Comparison of ENCODE assay signal across 8 cellular contexts in genomic region chr15:43510230-43511011, GRCh38. TPM values are rescaled to one million over a fixed set of nuclear protein-coding genes. Genes with fewer than 3 reads are reported as not detected.
DNase-seq lines count a peak whose midpoint lies in the region; ATAC-seq and TF ChIP-seq lines count a peak whose summit lies in the region.

No MANE protein-coding gene starts in this region.

- H3K4me3 ChIP-seq in esophagus (ENCODE audit: low read depth in 1 of 2, low read length in 2 of 2) (peak overlapping the region; percentile 55 to 57), mucosa of stomach (ENCODE audit: low read length) (peak overlapping the region; percentile 75)

- H3K4me1 ChIP-seq in esophagus (ENCODE audit: control insufficient read depth in 2 of 2, insufficient read depth in 2 of 2, low read length in 1 of 2) (peaks cover 0 to 8% of the 10 kb centered on the region in 2 donors), mucosa of stomach (ENCODE audit: control insufficient read depth, insufficient read depth, low read length) (peaks cover 9% of the 10 kb centered on the region)

- 1% methylated on average over 41 of the region's 41 CpGs for WGBS in esophagus, 2 donors

- DNase-seq in DMS53 (lab: John Stamatoyannopoulos, UW): peak; percentile 99
- peak; percentile 79 for DNase-seq in OCI-M2 (lab: John Stamatoyannopoulos, UW; ENCODE audit: unreplicated experiment)
- peak; percentile 96 for DNase-seq in activated T-cell treated with anti-CD3 and anti-CD28 coated beads, Interleukin-2, amount 50 U/mL, for 1 hour
- DNase-seq in stimulated activated CD8-positive, alpha-beta memory T cell treated with anti-CD3 and anti-CD28 coated beads, Interleukin-4, amount 100 ng/mL, for 48 hours: peak; percentile 97

- no peaks in the 10 kb centered on the region for H3K9me3 ChIP-seq in esophagus (ENCODE audit: control insufficient read depth in 2 of 2, insufficient read depth in 1 of 2, low read depth in 1 of 2, low read length in 1 of 2)
- H3K9me3 ChIP-seq in mucosa of stomach (ENCODE audit: control insufficient read depth, low read length): no peaks in the 10 kb centered on the region

- no peaks in the 10 kb centered on the region for H3K36me3 ChIP-seq in esophagus (ENCODE audit: control insufficient read depth in 2 of 2, insufficient read depth in 2 of 2, low read length in 1 of 2)
- H3K36me3 ChIP-seq in mucosa of stomach (ENCODE audit: control insufficient read depth, insufficient read depth, low read length): no peaks in the 10 kb centered on the region

- TF ChIP-seq EP300 in Ishikawa (IDR thresholded peaks at IDR 0.05; ENCODE audit: borderline replicate concordance): no peak

- H3K27me3 ChIP-seq in esophagus (ENCODE audit: control insufficient read depth in 1 of 2, insufficient read depth in 2 of 2, low read length in 2 of 2) (no peaks in the 10 kb centered on the region), mucosa of stomach (ENCODE audit: control insufficient read depth, insufficient read depth, low read length) (peaks cover 4% of the 10 kb centered on the region)

- H3K9ac ChIP-seq in mucosa of stomach (ENCODE audit: low read length): peak overlapping the region; percentile 73

- peak overlapping the region; percentile 39 to 68 for H3K27ac ChIP-seq in esophagus (ENCODE audit: low read depth in 2 of 2, low read length in 1 of 2)

- no peak for TF ChIP-seq RAD21 in Ishikawa (IDR thresholded peaks at IDR 0.05; ENCODE audit: low read depth)

- peak; percentile 95 for ATAC-seq in GM21619 (IDR thresholded peaks at IDR 0.05; ENCODE audit: unreplicated experiment)

TF ChIP-seq in Ishikawa, 13 proteins besides CTCF, POLR2A, EP300 and RAD21:
- TF ChIP-seq TAF1 (IDR thresholded peaks at IDR 0.05; ENCODE audit: low read depth) (no peak), NFIC (IDR thresholded peaks at IDR 0.05) (no peak), FOXM1 (IDR thresholded peaks at IDR 0.05; ENCODE audit: borderline replicate concordance, low read depth) (no peak), CREB1 (IDR thresholded peaks at IDR 0.05; ENCODE audit: low read depth) (no peak), EGR1 (IDR thresholded peaks at IDR 0.05) (no peak), YY1 (IDR thresholded peaks at IDR 0.05; ENCODE audit: low read depth) (peak; percentile 81), ZBTB7A (IDR thresholded peaks at IDR 0.05; ENCODE audit: low read depth) (peak; percentile 72; the same call in 1 of the 2 replicates), USF1 (IDR thresholded peaks at IDR 0.05) (no peak; the same call in 1 of the 2 replicates), TCF12 (IDR thresholded peaks at IDR 0.05; ENCODE audit: low read depth) (peak; percentile 18; the same call in 1 of the 2 replicates), MAX (IDR thresholded peaks at IDR 0.05) (peak; percentile 53), CEBPB (IDR thresholded peaks at IDR 0.05) (no peak), REST (IDR thresholded peaks at IDR 0.05; ENCODE audit: low read depth) (no peak), TEAD4 (IDR thresholded peaks at IDR 0.05) (no peak)

RNA-seq across cellular contexts. Expression of gene MAP1A, which starts 7.0 kb away (rescaled TPM):
- under 1 TPM; 0.45 to 0.78 TPM for polyA plus RNA-seq in esophagus

RNA-seq across cellular contexts. Expression of gene TP53BP1, which starts 17.5 kb away (rescaled TPM):
- 1 to 10 TPM; 6.9 to 7.8 TPM for polyA plus RNA-seq in esophagus

Comparison
In these comparisons a context has a peak if more than half of its experiments do, and no peak if none do; other contexts are left out.
1. Peak in every context shown above with its lines: DNase-seq, ATAC-seq, H3K4me3 ChIP-seq and H3K27ac ChIP-seq.